Comparison of ENCODE assay signal across 8 cellular contexts in genomic region chr11:113773416-113774173, GRCh38. TPM values are rescaled to one million over a fixed set of nuclear protein-coding genes. Genes with fewer than 3 reads are reported as not detected.
DNase-seq lines count a peak whose midpoint lies in the region; ATAC-seq and TF ChIP-seq lines count a peak whose summit lies in the region.

Gene ZW10, minus strand, starts transcription at chr11:113773692. Its CDS starts 26 bp downstream, at chr11:113773666.

- H3K4me1 Mint-ChIP-seq in T-helper 1 cell treated with Interleukin-12 subunit alpha and Interleukin-12 subunit beta and Interleukin-4 antibody, amounts not matched to agents 30 μg/mL and 1 μg/mL, for 36 hours (ENCODE audit: low read depth), result peaks cover 24% of the 10 kb centered on the region

- peaks cover 15% of the 10 kb centered on the region for H3K27me3 Mint-ChIP-seq in T-helper 1 cell treated with Interleukin-12 subunit alpha and Interleukin-12 subunit beta and Interleukin-4 antibody, amounts not matched to agents 30 μg/mL and 1 μg/mL, for 36 hours (ENCODE audit: low read depth)

- ATAC-seq in HG02885 (IDR thresholded peaks at IDR 0.05; ENCODE audit: poor library complexity, unreplicated experiment) (peak; percentile 99), left cardiac atrium (peak; percentile 99), upper lobe of right lung (peak; percentile 100)

- TF ChIP-seq POLR2A in GM15510 (IDR thresholded peaks at IDR 0.05; ENCODE audit: borderline replicate concordance, extremely low read depth, insufficient read length), result peak; percentile 74

- peaks cover 11% of the 10 kb centered on the region for H3K4me1 ChIP-seq in upper lobe of right lung

- H3K4me3 Mint-ChIP-seq in T-helper 1 cell treated with Interleukin-12 subunit alpha and Interleukin-12 subunit beta and Interleukin-4 antibody, amounts not matched to agents 30 μg/mL and 1 μg/mL, for 36 hours, result peak within 1 kb of the TSS; percentile 100

- H3K27ac Mint-ChIP-seq in T-helper 1 cell treated with Interleukin-12 subunit alpha and Interleukin-12 subunit beta and Interleukin-4 antibody, amounts not matched to agents 30 μg/mL and 1 μg/mL, for 36 hours, result peak within 1 kb of the TSS; percentile 94

- no peaks in the 10 kb centered on the region for H3K27me3 ChIP-seq in upper lobe of right lung

- intact Hi-C loops in left cardiac atrium (cut with DNase I) (no loop called here), posterior vena cava (cut with DNase I) (no loop called here), upper lobe of right lung (cut with DNase I) (no loop called here)

- H3K36me3 ChIP-seq in upper lobe of right lung, result peaks cover 6% of the 10 kb centered on the region

- H3K9me3 Mint-ChIP-seq in T-helper 1 cell treated with Interleukin-12 subunit alpha and Interleukin-12 subunit beta and Interleukin-4 antibody, amounts not matched to agents 30 μg/mL and 1 μg/mL, for 36 hours, result no peaks in the 10 kb centered on the region

- DNase-seq in NCI-H1694 (lab: John Stamatoyannopoulos, UW) (peak; percentile 47), amygdala (lab: John Stamatoyannopoulos, UW) (peak; percentile 60 to 98 (median 91)), left cardiac atrium (peak; percentile 98), posterior vena cava (ENCODE audit: low spot score) (peak; percentile 99), upper lobe of right lung (peak; percentile 98)

- H3K36me3 Mint-ChIP-seq in T-helper 1 cell treated with Interleukin-12 subunit alpha and Interleukin-12 subunit beta and Interleukin-4 antibody, amounts not matched to agents 30 μg/mL and 1 μg/mL, for 36 hours (ENCODE audit: low read depth), result peaks cover 4% of the 10 kb centered on the region

- peak; percentile 89 for TF ChIP-seq CTCF in upper lobe of right lung (IDR thresholded peaks at IDR 0.05)

- H3K4me3 ChIP-seq in upper lobe of right lung, result peak within 1 kb of the TSS; percentile 88

- H3K9me3 ChIP-seq in upper lobe of right lung, result no peaks in the 10 kb centered on the region

- H3K27ac ChIP-seq in upper lobe of right lung, result peak within 1 kb of the TSS; percentile 82

RNA-seq across cellular contexts. Expression of gene ZW10, which starts in this region (rescaled TPM):
- total RNA-seq in left cardiac atrium (10 to 100 TPM in 1 of 2 donors, 1 to 10 TPM in 1; 9.1 to 10.6 TPM), posterior vena cava (10 to 100 TPM in 1 of 2 donors, 1 to 10 TPM in 1; 9.6 to 10.5 TPM), upper lobe of right lung (11.5 TPM)

Comparison
In these comparisons a context has a peak if more than half of its experiments do, and no peak if none do; other contexts are left out.
1. Peak in every context shown above with its lines: DNase-seq, ATAC-seq, H3K4me3 ChIP-seq and H3K27ac ChIP-seq.
2. DNase-seq: peak in every context shown above with its lines; median percentile 99 in posterior vena cava; 98 in left cardiac atrium; 98 in upper lobe of right lung; 91 in amygdala; 47 in NCI-H1694.